ENCODE assay signal across 1 cellular context in genomic region chr4:1792832-1793495, GRCh38.
A peak's percentile ranks its signal among the peaks of the same experiment; 100 is the strongest.
TF ChIP-seq lines count a peak whose summit lies in the region.

Gene FGFR3 (plus strand): TSS chr4:1793293. CDS start chr4:1793935, 642 bp downstream.

TF ChIP-seq in HepG2, 621 proteins besides CTCF, POLR2A, EP300 and RAD21 (continued from another document and continues in another):
- no peak for TF ChIP-seq MEF2D (CRISPR knock-in tag; IDR thresholded peaks at IDR 0.05)
- no peak for TF ChIP-seq ZNF12 (CRISPR knock-in tag; IDR thresholded peaks at IDR 0.05)
- TF ChIP-seq, protein P1, sequence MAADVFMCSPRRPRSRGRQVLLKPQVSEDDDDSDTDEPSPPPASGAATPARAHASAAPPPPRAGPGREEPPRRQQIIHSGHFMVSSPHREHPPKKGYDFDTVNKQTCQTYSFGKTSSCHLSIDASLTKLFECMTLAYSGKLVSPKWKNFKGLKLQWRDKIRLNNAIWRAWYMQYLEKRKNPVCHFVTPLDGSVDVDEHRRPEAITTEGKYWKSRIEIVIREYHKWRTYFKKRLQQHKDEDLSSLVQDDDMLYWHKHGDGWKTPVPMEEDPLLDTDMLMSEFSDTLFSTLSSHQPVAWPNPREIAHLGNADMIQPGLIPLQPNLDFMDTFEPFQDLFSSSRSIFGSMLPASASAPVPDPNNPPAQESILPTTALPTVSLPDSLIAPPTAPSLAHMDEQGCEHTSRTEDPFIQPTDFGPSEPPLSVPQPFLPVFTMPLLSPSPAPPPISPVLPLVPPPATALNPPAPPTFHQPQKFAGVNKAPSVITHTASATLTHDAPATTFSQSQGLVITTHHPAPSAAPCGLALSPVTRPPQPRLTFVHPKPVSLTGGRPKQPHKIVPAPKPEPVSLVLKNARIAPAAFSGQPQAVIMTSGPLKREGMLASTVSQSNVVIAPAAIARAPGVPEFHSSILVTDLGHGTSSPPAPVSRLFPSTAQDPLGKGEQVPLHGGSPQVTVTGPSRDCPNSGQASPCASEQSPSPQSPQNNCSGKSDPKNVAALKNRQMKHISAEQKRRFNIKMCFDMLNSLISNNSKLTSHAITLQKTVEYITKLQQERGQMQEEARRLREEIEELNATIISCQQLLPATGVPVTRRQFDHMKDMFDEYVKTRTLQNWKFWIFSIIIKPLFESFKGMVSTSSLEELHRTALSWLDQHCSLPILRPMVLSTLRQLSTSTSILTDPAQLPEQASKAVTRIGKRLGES (CRISPR knock-in tag; IDR thresholded peaks at IDR 0.05; ENCODE audit: borderline replicate concordance): no peak
- no peak for TF ChIP-seq ZNF850 (CRISPR knock-in tag; conservative IDR thresholded peaks at IDR 0.05)
- TF ChIP-seq HMGA1 (CRISPR knock-in tag; conservative IDR thresholded peaks at IDR 0.05): no peak
- TF ChIP-seq ZBTB1 (CRISPR knock-in tag; IDR thresholded peaks at IDR 0.05; ENCODE audit: borderline replicate concordance): no peak
- TF ChIP-seq ZNF775 (CRISPR knock-in tag; IDR thresholded peaks at IDR 0.05; ENCODE audit: borderline replicate concordance): no peak
- no peak for TF ChIP-seq ZNF460 (CRISPR knock-in tag; IDR thresholded peaks at IDR 0.05; ENCODE audit: borderline replicate concordance)
- no peak for TF ChIP-seq MLX (CRISPR knock-in tag; IDR thresholded peaks at IDR 0.05)
- TF ChIP-seq CREBL2 (CRISPR knock-in tag; IDR thresholded peaks at IDR 0.05; ENCODE audit: borderline replicate concordance): no peak
- TF ChIP-seq, protein P2, sequence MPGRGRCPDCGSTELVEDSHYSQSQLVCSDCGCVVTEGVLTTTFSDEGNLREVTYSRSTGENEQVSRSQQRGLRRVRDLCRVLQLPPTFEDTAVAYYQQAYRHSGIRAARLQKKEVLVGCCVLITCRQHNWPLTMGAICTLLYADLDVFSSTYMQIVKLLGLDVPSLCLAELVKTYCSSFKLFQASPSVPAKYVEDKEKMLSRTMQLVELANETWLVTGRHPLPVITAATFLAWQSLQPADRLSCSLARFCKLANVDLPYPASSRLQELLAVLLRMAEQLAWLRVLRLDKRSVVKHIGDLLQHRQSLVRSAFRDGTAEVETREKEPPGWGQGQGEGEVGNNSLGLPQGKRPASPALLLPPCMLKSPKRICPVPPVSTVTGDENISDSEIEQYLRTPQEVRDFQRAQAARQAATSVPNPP (CRISPR knock-in tag; IDR thresholded peaks at IDR 0.05): no peak
- TF ChIP-seq, protein P3, sequence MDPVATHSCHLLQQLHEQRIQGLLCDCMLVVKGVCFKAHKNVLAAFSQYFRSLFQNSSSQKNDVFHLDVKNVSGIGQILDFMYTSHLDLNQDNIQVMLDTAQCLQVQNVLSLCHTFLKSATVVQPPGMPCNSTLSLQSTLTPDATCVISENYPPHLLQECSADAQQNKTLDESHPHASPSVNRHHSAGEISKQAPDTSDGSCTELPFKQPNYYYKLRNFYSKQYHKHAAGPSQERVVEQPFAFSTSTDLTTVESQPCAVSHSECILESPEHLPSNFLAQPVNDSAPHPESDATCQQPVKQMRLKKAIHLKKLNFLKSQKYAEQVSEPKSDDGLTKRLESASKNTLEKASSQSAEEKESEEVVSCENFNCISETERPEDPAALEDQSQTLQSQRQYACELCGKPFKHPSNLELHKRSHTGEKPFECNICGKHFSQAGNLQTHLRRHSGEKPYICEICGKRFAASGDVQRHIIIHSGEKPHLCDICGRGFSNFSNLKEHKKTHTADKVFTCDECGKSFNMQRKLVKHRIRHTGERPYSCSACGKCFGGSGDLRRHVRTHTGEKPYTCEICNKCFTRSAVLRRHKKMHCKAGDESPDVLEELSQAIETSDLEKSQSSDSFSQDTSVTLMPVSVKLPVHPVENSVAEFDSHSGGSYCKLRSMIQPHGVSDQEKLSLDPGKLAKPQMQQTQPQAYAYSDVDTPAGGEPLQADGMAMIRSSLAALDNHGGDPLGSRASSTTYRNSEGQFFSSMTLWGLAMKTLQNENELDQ (CRISPR knock-in tag; IDR thresholded peaks at IDR 0.05; ENCODE audit: borderline replicate concordance): no peak
- no peak for TF ChIP-seq PRDM15 (CRISPR knock-in tag; IDR thresholded peaks at IDR 0.05)
- TF ChIP-seq ZNF891 (CRISPR knock-in tag; IDR thresholded peaks at IDR 0.05): no peak
- TF ChIP-seq ZNF678 (CRISPR knock-in tag; IDR thresholded peaks at IDR 0.05): no peak
- TF ChIP-seq TFDP2 (CRISPR knock-in tag; IDR thresholded peaks at IDR 0.05): no peak; the same call in 1 of the 2 replicates
- no peak for TF ChIP-seq ZNF329 (CRISPR knock-in tag; IDR thresholded peaks at IDR 0.05; ENCODE audit: low read depth)
- TF ChIP-seq HIVEP1 (CRISPR knock-in tag; IDR thresholded peaks at IDR 0.05): no peak
- TF ChIP-seq, protein P4, sequence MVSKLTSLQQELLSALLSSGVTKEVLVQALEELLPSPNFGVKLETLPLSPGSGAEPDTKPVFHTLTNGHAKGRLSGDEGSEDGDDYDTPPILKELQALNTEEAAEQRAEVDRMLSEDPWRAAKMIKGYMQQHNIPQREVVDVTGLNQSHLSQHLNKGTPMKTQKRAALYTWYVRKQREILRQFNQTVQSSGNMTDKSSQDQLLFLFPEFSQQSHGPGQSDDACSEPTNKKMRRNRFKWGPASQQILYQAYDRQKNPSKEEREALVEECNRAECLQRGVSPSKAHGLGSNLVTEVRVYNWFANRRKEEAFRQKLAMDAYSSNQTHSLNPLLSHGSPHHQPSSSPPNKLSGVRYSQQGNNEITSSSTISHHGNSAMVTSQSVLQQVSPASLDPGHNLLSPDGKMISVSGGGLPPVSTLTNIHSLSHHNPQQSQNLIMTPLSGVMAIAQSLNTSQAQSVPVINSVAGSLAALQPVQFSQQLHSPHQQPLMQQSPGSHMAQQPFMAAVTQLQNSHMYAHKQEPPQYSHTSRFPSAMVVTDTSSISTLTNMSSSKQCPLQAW (CRISPR knock-in tag; IDR thresholded peaks at IDR 0.05): no peak
- no peak for TF ChIP-seq ZNF138 (CRISPR knock-in tag; IDR thresholded peaks at IDR 0.05; ENCODE audit: low read depth)
- no peak for TF ChIP-seq NFKB2 (CRISPR knock-in tag; IDR thresholded peaks at IDR 0.05; ENCODE audit: borderline replicate concordance)
- no peak for TF ChIP-seq FIP1L1 (IDR thresholded peaks at IDR 0.05; ENCODE audit: borderline replicate concordance, insufficient read depth, low read depth, low read length)
- TF ChIP-seq ZBTB25 (CRISPR knock-in tag; IDR thresholded peaks at IDR 0.05): no peak
- TF ChIP-seq ATF3 (CRISPR knock-in tag; IDR thresholded peaks at IDR 0.05): peak; percentile 20; the same call in 1 of the 2 replicates
- no peak for TF ChIP-seq GRHL1 (CRISPR knock-in tag; conservative IDR thresholded peaks at IDR 0.05)
- TF ChIP-seq CCAR2 (optimal IDR thresholded peaks at IDR 0.05; ENCODE audit: low read depth, low read length): no peak
- TF ChIP-seq ZNF513 (CRISPR knock-in tag; conservative IDR thresholded peaks at IDR 0.05): no peak
- TF ChIP-seq GABPB1 (CRISPR knock-in tag; IDR thresholded peaks at IDR 0.05): no peak
- TF ChIP-seq THAP9 (CRISPR knock-in tag; IDR thresholded peaks at IDR 0.05; ENCODE audit: borderline replicate concordance): no peak
- TF ChIP-seq ZFP82 (CRISPR knock-in tag; IDR thresholded peaks at IDR 0.05; ENCODE audit: borderline replicate concordance): no peak
- no peak for TF ChIP-seq SPEN (CRISPR knock-in tag; IDR thresholded peaks at IDR 0.05; ENCODE audit: low read depth)
